In genomic region chr11:68841718-68842426, GRCh38 we compare ENCODE assay signal across 8 cellular contexts. TPM values are rescaled to one million over a fixed set of nuclear protein-coding genes. Genes with fewer than 3 reads are reported as not detected.
DNase-seq lines count a peak whose midpoint lies in the region; ATAC-seq and TF ChIP-seq lines count a peak whose summit lies in the region.

Gene CPT1A (minus strand): TSS chr11:68841916. CDS start chr11:68815474, 26,442 bp downstream.

- no peaks in the 10 kb centered on the region for H3K27me3 ChIP-seq in PC-9 (ENCODE audit: insufficient read depth, low read depth)

- peak within 1 kb of the TSS; percentile 56 for H3K4me3 ChIP-seq in PC-9
- H3K4me3 ChIP-seq in fibroblast of mammary gland (ENCODE audit: control insufficient read depth, low read depth, low read length), result peak within 1 kb of the TSS; percentile 76

- H3K27me3 Mint-ChIP-seq in activated T-helper 2 cell treated with anti-CD3 and anti-CD28 coated beads, Interferon-gamma antibody, Interleukin-2, Interleukin-4, amounts not matched to agents 10 μg/mL and 5 μg/mL and 100 μg/mL, durations not matched to agents 14 hours and 24 hours and 36 hours (ENCODE audit: low read depth), result peaks cover 6% of the 10 kb centered on the region
- no peaks in the 10 kb centered on the region for H3K27me3 Mint-ChIP-seq in naive thymus-derived CD8-positive, alpha-beta T cell

- H4K20me1 ChIP-seq in PC-9 (ENCODE audit: insufficient read depth), result no peaks in the 10 kb centered on the region

- H3K4me2 ChIP-seq in PC-9, result peak within 1 kb of the TSS; percentile 86

- H3K9me2 ChIP-seq in PC-9 (ENCODE audit: insufficient read depth), result no peaks in the 10 kb centered on the region

- peak within 1 kb of the TSS; percentile 86 for H3K4me3 Mint-ChIP-seq in activated T-helper 2 cell treated with anti-CD3 and anti-CD28 coated beads, Interferon-gamma antibody, Interleukin-2, Interleukin-4, amounts not matched to agents 10 μg/mL and 5 μg/mL and 100 μg/mL, durations not matched to agents 14 hours and 24 hours and 36 hours (ENCODE audit: low read depth)
- H3K4me3 Mint-ChIP-seq in naive thymus-derived CD8-positive, alpha-beta T cell, result peak within 1 kb of the TSS; percentile 86 to 98 (median 94)

- peak within 1 kb of the TSS; percentile 76; the same call in 1 of the 2 replicates for H3K9ac ChIP-seq in ES-I3 (ENCODE audit: low read depth, low read length)

- intact Hi-C loops in PC-9 (cut with micrococcal nuclease; ENCODE audit: unreplicated experiment), result loop anchor here (5.0 to 10.0 kb wide), 2 partner anchors 210 to 243 kb away; no protein-coding TSS in a partner anchor
- intact Hi-C loops in activated T-helper 2 cell treated with anti-CD3 and anti-CD28 coated beads, Interferon-gamma antibody, Interleukin-2, Interleukin-4, amounts not matched to agents 10 μg/mL and 5 μg/mL and 100 μg/mL, durations not matched to agents 14 hours and 24 hours and 36 hours (cut with micrococcal nuclease), result loop anchor here (2.0 to 5.0 kb wide), 3 partner anchors 61 to 800 kb away; partner anchors contain the start of genes CCND1, IGHMBP2, MRPL21 and PPP6R3

- DNase-seq in PC-9, result peak; percentile 56 to 72
- DNase-seq in activated T-helper 2 cell treated with anti-CD3 and anti-CD28 coated beads, Interferon-gamma antibody, Interleukin-2, Interleukin-4, amounts not matched to agents 10 μg/mL and 5 μg/mL and 100 μg/mL, durations not matched to agents 14 hours and 24 hours and 36 hours (ENCODE audit: low spot score), result peak; percentile 75
- peak; percentile 59 for DNase-seq in fibroblast of mammary gland (ENCODE audit: low read depth)
- peak; percentile 50 to 74 (median 60) for DNase-seq in naive thymus-derived CD8-positive, alpha-beta T cell

- H3K4me1 ChIP-seq in ES-I3 (ENCODE audit: insufficient read depth, low read length) (peaks cover 10% of the 10 kb centered on the region), PC-9 (replicated peaks; ENCODE audit: insufficient read depth) (peaks cover 35% of the 10 kb centered on the region)

- no peak for TF ChIP-seq CTCF in PC-9 (conservative IDR thresholded peaks at IDR 0.05)
- TF ChIP-seq CTCF in fibroblast of mammary gland (conservative IDR thresholded peaks at IDR 0.05; ENCODE audit: control insufficient read depth, insufficient read depth, low read depth, low read length), result no peak
- TF ChIP-seq CTCF in subcutaneous adipose tissue (IDR thresholded peaks at IDR 0.05; ENCODE audit: low read depth), result no peak

- peak within 1 kb of the TSS; percentile 64 for H2AFZ ChIP-seq in PC-9

- H3K79me2 ChIP-seq in PC-9 (ENCODE audit: low read depth), result peaks cover 13% of the 10 kb centered on the region

- H3K27ac Mint-ChIP-seq in activated T-helper 2 cell treated with anti-CD3 and anti-CD28 coated beads, Interferon-gamma antibody, Interleukin-2, Interleukin-4, amounts not matched to agents 10 μg/mL and 5 μg/mL and 100 μg/mL, durations not matched to agents 14 hours and 24 hours and 36 hours, result peak within 1 kb of the TSS; percentile 85
- peak within 1 kb of the TSS in 9 of 10 donors; percentile 84 to 95 (median 90) for H3K27ac Mint-ChIP-seq in naive thymus-derived CD8-positive, alpha-beta T cell

- H3F3A ChIP-seq in PC-9 (ENCODE audit: insufficient read depth, low read depth), result peaks cover 36% of the 10 kb centered on the region

- CTCF ChIA-PET in PC-9 (lab: Charles Lee), result no interaction called here

- BruUV-seq in PC-9 (replicated peaks; lab: Mats Ljungman, UMichigan), result no TSS peak

- peak; percentile 33 for ATAC-seq in HG03520 (IDR thresholded peaks at IDR 0.05; ENCODE audit: unreplicated experiment)
- ATAC-seq in naive thymus-derived CD8-positive, alpha-beta T cell, result peak; percentile 22 to 45
- no peak for ATAC-seq in HG03432 (IDR thresholded peaks at IDR 0.05; ENCODE audit: unreplicated experiment)

- peaks cover 41% of the 10 kb centered on the region for H3K4me1 Mint-ChIP-seq in activated T-helper 2 cell treated with anti-CD3 and anti-CD28 coated beads, Interferon-gamma antibody, Interleukin-2, Interleukin-4, amounts not matched to agents 10 μg/mL and 5 μg/mL and 100 μg/mL, durations not matched to agents 14 hours and 24 hours and 36 hours (ENCODE audit: low read depth)
- peaks cover 22 to 48% (median 44%) of the 10 kb centered on the region in 4 donors for H3K4me1 Mint-ChIP-seq in naive thymus-derived CD8-positive, alpha-beta T cell

- H3K9me3 Mint-ChIP-seq in activated T-helper 2 cell treated with anti-CD3 and anti-CD28 coated beads, Interferon-gamma antibody, Interleukin-2, Interleukin-4, amounts not matched to agents 10 μg/mL and 5 μg/mL and 100 μg/mL, durations not matched to agents 14 hours and 24 hours and 36 hours, result no peaks in the 10 kb centered on the region
- no peaks in the 10 kb centered on the region for H3K9me3 Mint-ChIP-seq in naive thymus-derived CD8-positive, alpha-beta T cell

- POLR2A ChIA-PET in PC-9 (lab: Charles Lee; ENCODE audit: unreplicated experiment), result no interaction called here
- POLR2A ChIA-PET in naive thymus-derived CD8-positive, alpha-beta T cell (lab: Charles Lee), result interaction anchor here (0.6 to 3.8 kb wide), 5 partner anchors 9 to 238 kb away, joined by 3 to 72 read pairs (median 4); no protein-coding TSS in a partner anchor

- H3K36me3 ChIP-seq in ES-I3 (ENCODE audit: insufficient read depth, low read length) (no peaks in the 10 kb centered on the region), PC-9 (ENCODE audit: low read depth) (no peaks in the 10 kb centered on the region)

- H3K36me3 Mint-ChIP-seq in activated T-helper 2 cell treated with anti-CD3 and anti-CD28 coated beads, Interferon-gamma antibody, Interleukin-2, Interleukin-4, amounts not matched to agents 10 μg/mL and 5 μg/mL and 100 μg/mL, durations not matched to agents 14 hours and 24 hours and 36 hours (ENCODE audit: low read depth), result peaks cover 3% of the 10 kb centered on the region
- H3K36me3 Mint-ChIP-seq in naive thymus-derived CD8-positive, alpha-beta T cell, result no peaks in the 10 kb centered on the region

- H3K27ac ChIP-seq in PC-9, result peak within 1 kb of the TSS; percentile 88

- no peaks in the 10 kb centered on the region for H3K9me3 ChIP-seq in ES-I3 (ENCODE audit: control insufficient read depth, insufficient read depth, low read length)
- H3K9me3 ChIP-seq in PC-9 (ENCODE audit: insufficient read depth, low read depth), result no peaks in the 10 kb centered on the region

RNA-seq across cellular contexts. Expression of gene CPT1A, which starts in this region (rescaled TPM):
- total RNA-seq in PC-9 (2021), result 29.7 and 36.3 TPM in 2 replicates
- total RNA-seq in activated T-helper 2 cell treated with anti-CD3 and anti-CD28 coated beads, Interferon-gamma antibody, Interleukin-2, Interleukin-4, amounts not matched to agents 10 μg/mL and 5 μg/mL and 100 μg/mL, durations not matched to agents 14 hours and 24 hours and 36 hours, result 45.5 and 46.6 TPM in 2 replicates
- total RNA-seq in naive thymus-derived CD8-positive, alpha-beta T cell, result 10 to 100 TPM; 23.3 to 34.4 TPM
- 1 to 10 TPM; 3.1 to 4.7 (median 3.4) TPM for polyA plus RNA-seq in naive thymus-derived CD8-positive, alpha-beta T cell
- 10 to 100 TPM; 26.6 to 47.9 (median 35.8) TPM for total RNA-seq in subcutaneous adipose tissue
